1 cellular context compared by ENCODE assay signal in genomic region chr7:81725003-81725402, GRCh38.
TF ChIP-seq lines count a peak whose summit lies in the region.

No MANE protein-coding gene starts in this region.

TF ChIP-seq in H1, 55 proteins besides CTCF, POLR2A, EP300 and RAD21:
- TF ChIP-seq SP4 (IDR thresholded peaks at IDR 0.05; ENCODE audit: low read length) (no peak), CEBPB (IDR thresholded peaks at IDR 0.05; ENCODE audit: low read depth, low read length) (no peak), NRF1 (IDR thresholded peaks at IDR 0.05; ENCODE audit: low read depth, low read length) (no peak), JUND (IDR thresholded peaks at IDR 0.05; ENCODE audit: low read length) (no peak), CREB1 (IDR thresholded peaks at IDR 0.05) (no peak), POU5F1 (IDR thresholded peaks at IDR 0.05; ENCODE audit: low read depth, low read length) (no peak), GABPA (IDR thresholded peaks at IDR 0.05; ENCODE audit: borderline replicate concordance, insufficient read depth, low read length) (no peak), CHD2 (IDR thresholded peaks at IDR 0.05; ENCODE audit: low read length) (no peak), MAX (IDR thresholded peaks at IDR 0.05) (no peak), RNF2 (IDR thresholded peaks at IDR 0.05; ENCODE audit: borderline replicate concordance, low read depth, low read length, missing control alignments, poor library complexity, severe bottlenecking) (no peak), SP1 (IDR thresholded peaks at IDR 0.05; ENCODE audit: low read depth, low read length) (no peak), TAF7 (optimal IDR thresholded peaks at IDR 0.05; ENCODE audit: borderline replicate concordance, low read depth, low read length) (no peak)
